In the genomic region with DNA sequence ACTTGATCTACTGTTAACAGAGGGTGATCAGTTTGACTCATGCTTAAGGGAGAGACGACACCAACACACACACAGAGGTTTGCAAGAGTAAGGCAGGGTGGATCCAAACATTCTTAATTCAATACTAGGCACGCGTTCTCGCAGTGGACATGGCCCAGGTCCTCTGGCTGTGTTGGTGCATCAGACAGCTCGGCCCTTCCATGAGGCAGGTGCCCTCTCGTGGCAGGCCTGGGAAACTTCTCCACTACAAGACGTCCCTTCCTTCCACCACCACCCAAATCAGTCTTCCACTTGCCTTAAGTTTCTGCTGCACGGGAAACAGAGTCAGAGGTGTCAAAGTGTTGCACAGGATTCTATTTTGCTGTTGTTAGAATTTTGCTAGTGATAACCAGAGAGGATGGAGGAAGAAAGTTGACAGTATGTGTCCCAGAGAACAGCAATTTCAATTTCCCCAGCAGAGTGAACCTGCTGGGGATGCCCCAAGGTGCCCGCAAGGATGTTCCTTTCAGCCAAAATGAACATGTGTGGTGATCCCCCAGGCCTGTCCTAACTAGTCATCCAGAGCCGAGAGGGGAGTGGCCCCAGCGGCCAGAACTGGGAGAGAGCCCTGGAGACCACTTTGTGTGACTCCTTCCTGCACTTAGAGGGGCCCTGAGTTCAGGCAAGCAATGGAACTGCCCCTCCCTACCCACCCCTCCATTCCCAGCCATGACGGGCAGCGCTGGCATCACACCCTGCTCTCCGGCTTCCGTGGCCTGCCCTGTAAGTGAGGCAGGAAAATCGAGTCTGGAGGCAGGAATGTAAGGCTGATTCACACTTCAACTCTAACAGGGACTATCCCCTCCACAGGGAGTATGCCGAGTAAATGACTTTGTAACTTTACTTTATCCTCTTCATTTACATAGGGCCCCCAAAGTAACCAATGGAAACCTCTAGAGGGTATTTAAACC, we compare ENCODE assay signal across 8 cellular contexts. TPM values are rescaled to one million over a fixed set of nuclear protein-coding genes. Genes with fewer than 3 reads are reported as not detected.
DNase-seq lines count a peak whose midpoint lies in the region; ATAC-seq and TF ChIP-seq lines count a peak whose summit lies in the region.

No MANE protein-coding gene starts in this region.

- DNase-seq in NCI-H2081 (lab: John Stamatoyannopoulos, UW) (peak; percentile 2 to 22), NCI-H2081 treated with DMSO at 0.1 percent for 48 hours (lab: John Stamatoyannopoulos, UW) (no peak), HT-29 (ENCODE audit: low spot score) (peak; percentile 61), SK-N-SH (peak; percentile 73), cardiac muscle cell (ENCODE audit: low read depth in 1 of 2, low spot score in 1 of 2) (peak; percentile 75 to 87), renal cortical epithelial cell (ENCODE audit: low read depth) (peak; percentile 52)
- peak; percentile 50 for DNase-seq in activated naive CD8-positive, alpha-beta T cell treated with anti-CD3 and anti-CD28 coated beads for 36 hours

- H3K27ac Mint-ChIP-seq in activated naive CD8-positive, alpha-beta T cell treated with anti-CD3 and anti-CD28 coated beads for 36 hours: no peak overlapping the region

- H2AFZ ChIP-seq in SK-N-SH (ENCODE audit: low read depth): no peak overlapping the region

- H3K4me3 Mint-ChIP-seq in activated naive CD8-positive, alpha-beta T cell treated with anti-CD3 and anti-CD28 coated beads for 36 hours: no peak overlapping the region

- no peak for ATAC-seq in HG03565 (IDR thresholded peaks at IDR 0.05; ENCODE audit: unreplicated experiment)

- H3K4me1 ChIP-seq in SK-N-SH (ENCODE audit: control insufficient read depth in 1 of 2, insufficient read depth in 2 of 2, low read depth in 1 of 2, low read length in 1 of 2) (no peaks in the 10 kb centered on the region), cardiac muscle cell (ENCODE audit: low read depth) (no peaks in the 10 kb centered on the region)

- peak; percentile 73 for TF ChIP-seq RAD21 in SK-N-SH (IDR thresholded peaks at IDR 0.05; ENCODE audit: low read length)

- H3K9me3 Mint-ChIP-seq in activated naive CD8-positive, alpha-beta T cell treated with anti-CD3 and anti-CD28 coated beads for 36 hours: no peaks in the 10 kb centered on the region

- H3K9me3 ChIP-seq in SK-N-SH (no peaks in the 10 kb centered on the region), cardiac muscle cell (ENCODE audit: low read depth) (no peaks in the 10 kb centered on the region)

- H3K27ac ChIP-seq in SK-N-SH (ENCODE audit: low read depth in 2 of 2, low read length in 1 of 2) (no peak overlapping the region), cardiac muscle cell (no peak overlapping the region)

- H3K27me3 ChIP-seq in SK-N-SH (ENCODE audit: insufficient read depth) (no peaks in the 10 kb centered on the region), cardiac muscle cell (no peaks in the 10 kb centered on the region)

- H3K4me2 ChIP-seq in SK-N-SH: 0 out of 2 replicates have a peak overlapping the region, but pooled peaks have one; percentile 14

- no peak for TF ChIP-seq EP300 in SK-N-SH (IDR thresholded peaks at IDR 0.05; ENCODE audit: borderline replicate concordance in 1 of 2, low read depth in 1 of 2, low read length in 1 of 2)

- no peaks in the 10 kb centered on the region for H3K79me2 ChIP-seq in SK-N-SH (ENCODE audit: insufficient read depth)

- peaks cover 3% of the 10 kb centered on the region for H3K4me1 Mint-ChIP-seq in activated naive CD8-positive, alpha-beta T cell treated with anti-CD3 and anti-CD28 coated beads for 36 hours

- POLR2A ChIA-PET in SK-N-SH (lab: Yijun Ruan, JAX): no interaction called here

- no peaks in the 10 kb centered on the region for H3K9me2 ChIP-seq in SK-N-SH

- H4K20me1 ChIP-seq in SK-N-SH (ENCODE audit: insufficient read depth): no peaks in the 10 kb centered on the region

- no peak overlapping the region for H3K9ac ChIP-seq in SK-N-SH

- 15% methylated on average over 14 of the region's 17 CpGs for WGBS in SK-N-SH (ENCODE audit: low lambda C conversion rate)

- H3F3A ChIP-seq in SK-N-SH (replicated peaks; ENCODE audit: insufficient read depth): no peaks in the 10 kb centered on the region

- H3K36me3 ChIP-seq in SK-N-SH (replicated peaks in 1 of 2; ENCODE audit: control insufficient read depth in 1 of 2, insufficient read depth in 2 of 2, low read length in 1 of 2) (no peaks in the 10 kb centered on the region), cardiac muscle cell (no peaks in the 10 kb centered on the region)

- peaks cover 3% of the 10 kb centered on the region for H3K36me3 Mint-ChIP-seq in activated naive CD8-positive, alpha-beta T cell treated with anti-CD3 and anti-CD28 coated beads for 36 hours

- TF ChIP-seq CTCF in SK-N-SH (IDR thresholded peaks at IDR 0.05) (peak; percentile 77), cardiac muscle cell (IDR thresholded peaks at IDR 0.05; ENCODE audit: low read depth, low read length) (peak; percentile 96)

- no peaks in the 10 kb centered on the region for H3K27me3 Mint-ChIP-seq in activated naive CD8-positive, alpha-beta T cell treated with anti-CD3 and anti-CD28 coated beads for 36 hours

- CTCF ChIA-PET in SK-N-SH (lab: Yijun Ruan, JAX): interaction anchor here (0.6 to 6.7 kb wide), 12 partner anchors 8 to 332 kb away, joined by 3 to 122 read pairs (median 3); no protein-coding TSS in a partner anchor

- H3K4me3 ChIP-seq in SK-N-SH (ENCODE audit: low read depth in 2 of 2, low read length in 1 of 2) (no peak overlapping the region), cardiac muscle cell (no peak overlapping the region)

TF ChIP-seq in SK-N-SH, 30 proteins besides CTCF, POLR2A, EP300 and RAD21:
- TF ChIP-seq POLR2AphosphoS5 (IDR thresholded peaks at IDR 0.05; ENCODE audit: low read depth, low read length) (no peak), ELF1 (IDR thresholded peaks at IDR 0.05) (no peak), TEAD4 (IDR thresholded peaks at IDR 0.05; ENCODE audit: borderline replicate concordance, insufficient read depth) (no peak), FOXJ3 (CRISPR knock-in tag; IDR thresholded peaks at IDR 0.05) (no peak), SMC3 (IDR thresholded peaks at IDR 0.05; ENCODE audit: low read depth, low read length) (peak; percentile 94), TCF12 (IDR thresholded peaks at IDR 0.05) (no peak)
- TF ChIP-seq, protein P1, sequence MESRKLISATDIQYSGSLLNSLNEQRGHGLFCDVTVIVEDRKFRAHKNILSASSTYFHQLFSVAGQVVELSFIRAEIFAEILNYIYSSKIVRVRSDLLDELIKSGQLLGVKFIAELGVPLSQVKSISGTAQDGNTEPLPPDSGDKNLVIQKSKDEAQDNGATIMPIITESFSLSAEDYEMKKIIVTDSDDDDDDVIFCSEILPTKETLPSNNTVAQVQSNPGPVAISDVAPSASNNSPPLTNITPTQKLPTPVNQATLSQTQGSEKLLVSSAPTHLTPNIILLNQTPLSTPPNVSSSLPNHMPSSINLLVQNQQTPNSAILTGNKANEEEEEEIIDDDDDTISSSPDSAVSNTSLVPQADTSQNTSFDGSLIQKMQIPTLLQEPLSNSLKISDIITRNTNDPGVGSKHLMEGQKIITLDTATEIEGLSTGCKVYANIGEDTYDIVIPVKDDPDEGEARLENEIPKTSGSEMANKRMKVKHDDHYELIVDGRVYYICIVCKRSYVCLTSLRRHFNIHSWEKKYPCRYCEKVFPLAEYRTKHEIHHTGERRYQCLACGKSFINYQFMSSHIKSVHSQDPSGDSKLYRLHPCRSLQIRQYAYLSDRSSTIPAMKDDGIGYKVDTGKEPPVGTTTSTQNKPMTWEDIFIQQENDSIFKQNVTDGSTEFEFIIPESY (IDR thresholded peaks at IDR 0.05; ENCODE audit: borderline replicate concordance, low read depth): no peak
- TF ChIP-seq, protein P2, sequence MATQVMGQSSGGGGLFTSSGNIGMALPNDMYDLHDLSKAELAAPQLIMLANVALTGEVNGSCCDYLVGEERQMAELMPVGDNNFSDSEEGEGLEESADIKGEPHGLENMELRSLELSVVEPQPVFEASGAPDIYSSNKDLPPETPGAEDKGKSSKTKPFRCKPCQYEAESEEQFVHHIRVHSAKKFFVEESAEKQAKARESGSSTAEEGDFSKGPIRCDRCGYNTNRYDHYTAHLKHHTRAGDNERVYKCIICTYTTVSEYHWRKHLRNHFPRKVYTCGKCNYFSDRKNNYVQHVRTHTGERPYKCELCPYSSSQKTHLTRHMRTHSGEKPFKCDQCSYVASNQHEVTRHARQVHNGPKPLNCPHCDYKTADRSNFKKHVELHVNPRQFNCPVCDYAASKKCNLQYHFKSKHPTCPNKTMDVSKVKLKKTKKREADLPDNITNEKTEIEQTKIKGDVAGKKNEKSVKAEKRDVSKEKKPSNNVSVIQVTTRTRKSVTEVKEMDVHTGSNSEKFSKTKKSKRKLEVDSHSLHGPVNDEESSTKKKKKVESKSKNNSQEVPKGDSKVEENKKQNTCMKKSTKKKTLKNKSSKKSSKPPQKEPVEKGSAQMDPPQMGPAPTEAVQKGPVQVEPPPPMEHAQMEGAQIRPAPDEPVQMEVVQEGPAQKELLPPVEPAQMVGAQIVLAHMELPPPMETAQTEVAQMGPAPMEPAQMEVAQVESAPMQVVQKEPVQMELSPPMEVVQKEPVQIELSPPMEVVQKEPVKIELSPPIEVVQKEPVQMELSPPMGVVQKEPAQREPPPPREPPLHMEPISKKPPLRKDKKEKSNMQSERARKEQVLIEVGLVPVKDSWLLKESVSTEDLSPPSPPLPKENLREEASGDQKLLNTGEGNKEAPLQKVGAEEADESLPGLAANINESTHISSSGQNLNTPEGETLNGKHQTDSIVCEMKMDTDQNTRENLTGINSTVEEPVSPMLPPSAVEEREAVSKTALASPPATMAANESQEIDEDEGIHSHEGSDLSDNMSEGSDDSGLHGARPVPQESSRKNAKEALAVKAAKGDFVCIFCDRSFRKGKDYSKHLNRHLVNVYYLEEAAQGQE (IDR thresholded peaks at IDR 0.05; ENCODE audit: low read depth, low read length): no peak

RNA-seq across cellular contexts. Expression of a gene that starts 34.8 kb away (rescaled TPM):
- total RNA-seq in HT-29 (2014; rRNA removed; shearing (Covaris generic)): 18.0 and 30.6 TPM in 2 replicates
- polyA plus RNA-seq in SK-N-SH (2012; rRNA removed): 1.6 and 1.9 TPM in 2 replicates
- 1.1 TPM in 2 replicates for polyA plus RNA-seq in SK-N-SH (2012; cell fraction: cytosol; rRNA removed)
- polyA plus RNA-seq in SK-N-SH (2012; cell fraction: nucleus; rRNA removed): 6.9 and 7.6 TPM in 2 replicates
- total RNA-seq in activated naive CD8-positive, alpha-beta T cell treated with anti-CD3 and anti-CD28 coated beads for 36 hours: 100 to 1,000 TPM; 108 to 109 TPM
- 0.14 TPM in 1 of 2 replicates, not detected in the other for total RNA-seq in cardiac muscle cell
- 0.54 TPM in 1 of 2 replicates, not detected in the other for polyA plus RNA-seq in cardiac muscle cell
- total RNA-seq in renal cortical epithelial cell: 12.3 and 60.8 TPM in 2 replicates

RNA-seq across cellular contexts. Expression of a gene that starts 47.1 kb away (rescaled TPM):
- total RNA-seq in HT-29 (2014; rRNA removed; shearing (Covaris generic)): 28.4 and 34.5 TPM in 2 replicates
- polyA plus RNA-seq in SK-N-SH (2012; rRNA removed) (not detected in 2 replicates), cardiac muscle cell (not detected in 2 replicates)
- polyA plus RNA-seq in SK-N-SH (2012; cell fraction: cytosol; rRNA removed): not detected in 2 replicates
- polyA plus RNA-seq in SK-N-SH (2012; cell fraction: nucleus; rRNA removed): not detected in 2 replicates
- not detected for total RNA-seq in activated naive CD8-positive, alpha-beta T cell treated with anti-CD3 and anti-CD28 coated beads for 36 hours
- total RNA-seq in cardiac muscle cell (not detected in 2 replicates), renal cortical epithelial cell (2.5 and 17.0 TPM in 2 replicates)

Comparison
In these comparisons a context has a peak if more than half of its experiments do, and no peak if none do; other contexts are left out.
1. RNA of a gene that starts 34.8 kb away (total RNA-seq): 108 to 109 TPM in activated naive CD8-positive, alpha-beta T cell treated with anti-CD3 and anti-CD28 coated beads for 36 hours, 18.0 to 30.6 TPM in HT-29 and 12.3 to 60.8 TPM in renal cortical epithelial cell; 0.14 TPM in cardiac muscle cell; every median in the first group is over 10 times any median in the second.